17 cellular contexts compared by ENCODE assay signal in genomic region chr9:135275926-135276289, GRCh38.
DNase-seq lines count a peak whose midpoint lies in the region; ATAC-seq, FAIRE-seq and TF ChIP-seq lines count a peak whose summit lies in the region.
"Had no signal": no experiment of that assay in that cellular context is flagged by ENCODE, and none has a peak within 500 bp of the region (broad histone marks: within the 10 kb centered on the region; RNA-seq: fewer than 3 reads in every experiment).

No MANE protein-coding gene starts in this region.

- no peak overlapping the region for H3K9ac ChIP-seq in H9 (ENCODE audit: extremely low read depth, insufficient read length, low read length)
- H3K9ac ChIP-seq in HepG2 (ENCODE audit: insufficient read depth, low read depth, low read length), result no peak overlapping the region

- H4K8ac ChIP-seq in H9 (replicated peaks; ENCODE audit: insufficient read length, low read depth, low read length), result no peak overlapping the region

- H2AFZ ChIP-seq in H9 (ENCODE audit: low read length), result no peak overlapping the region
- no peak overlapping the region for H2AFZ ChIP-seq in HepG2 (ENCODE audit: low read length)

- peaks cover 4 to 7% of the 10 kb centered on the region in 2 experiments; a peak in 1 of 4 replicates for H3K4me1 Mint-ChIP-seq in H9
- no peaks in the 10 kb centered on the region for H3K4me1 Mint-ChIP-seq in neural crest cell
- H3K4me1 Mint-ChIP-seq: CD4-positive, CD25-positive, alpha-beta regulatory T cell; IgD-negative memory B cell had no signal

- no peaks in the 10 kb centered on the region for H3K23me2 ChIP-seq in H9 (ENCODE audit: insufficient read length, low read depth, low read length, poor library complexity, severe bottlenecking)

- POLR2A ChIA-PET in HepG2 (lab: Yijun Ruan, JAX), result no interaction called here

- ATAC-seq in body of pancreas (peak; percentile 39), GM18868 (IDR thresholded peaks at IDR 0.05; ENCODE audit: unreplicated experiment) (no peak), HepG2 (no peak)
- ATAC-seq: A549 had no signal

- no peaks in the 10 kb centered on the region for H3K36me3 ChIP-seq in body of pancreas (replicated peaks in 1 of 2; ENCODE audit: insufficient read depth in 1 of 2, low read depth in 2 of 2)
- H3K36me3 ChIP-seq in stomach, result no peaks in the 10 kb centered on the region
- H3K36me3 ChIP-seq in testis (ENCODE audit: low read depth, missing control alignments), result no peaks in the 10 kb centered on the region
- H3K36me3 ChIP-seq in HepG2 (replicated peaks in 1 of 2; ENCODE audit: control insufficient read depth in 1 of 2, insufficient read depth in 2 of 2, low read length in 2 of 2), result no peaks in the 10 kb centered on the region
- H3K36me3 ChIP-seq: BE2C had no signal

- in situ Hi-C loops in HepG2 (cut with HindIII; ENCODE audit: extremely low pct_ligation_motif_present, low pct_unique_long_range_greater_than_20kb), result no loop called here

- H4K5ac ChIP-seq in H9 (ENCODE audit: insufficient read length, low read depth, low read length), result no peak overlapping the region

- H3K9me3 Mint-ChIP-seq in H9 (0 out of 5 replicates have a peak, but pooled peaks cover 0 to 2% of the 10 kb centered on the region in 2 experiments), neural crest cell (no peaks in the 10 kb centered on the region)
- H3K9me3 Mint-ChIP-seq: CD4-positive, CD25-positive, alpha-beta regulatory T cell; IgD-negative memory B cell had no signal

- no CpG with 5 or more reads among the region's 9 CpGs for WGBS in H9 (ENCODE audit: extremely low coverage, insufficient read length, low lambda C conversion rate)
- 38 to 45% methylated on average over 9 of the region's 9 CpGs for WGBS in body of pancreas, 2 donors
- WGBS in stomach, 5 donors, result 38 to 60% (median 55%) methylated on average over 9 of the region's 9 CpGs
- 90 to 92% methylated on average over 9 of the region's 9 CpGs for WGBS in testis, 2 donors
- WGBS in HepG2 (ENCODE audit: low lambda C conversion rate), result 14% methylated on average over 6 of the region's 9 CpGs

- no peak overlapping the region for H2BK20ac ChIP-seq in H9 (ENCODE audit: low read depth, low read length, poor library complexity, severe bottlenecking)

- BruUV-seq in HepG2 (replicated peaks; lab: Mats Ljungman, UMichigan), result no TSS peak

- H3K9me3 ChIP-seq in H9 (ENCODE audit: control insufficient read depth, low read depth, low read length) (no peaks in the 10 kb centered on the region), body of pancreas (no peaks in the 10 kb centered on the region), stomach (no peaks in the 10 kb centered on the region), testis (no peaks in the 10 kb centered on the region), HepG2 (ENCODE audit: low read length) (no peaks in the 10 kb centered on the region)
- H3K9me3 ChIP-seq: A549, BE2C had no signal

- H2AK5ac ChIP-seq in H9 (ENCODE audit: insufficient read length, low read length), result no peak overlapping the region

- H3K14ac ChIP-seq in H9 (ENCODE audit: insufficient read depth, low read length), result no peak overlapping the region

- no peak overlapping the region for H3K4me3 Mint-ChIP-seq in H9
- H3K4me3 Mint-ChIP-seq in neural crest cell, result no peak overlapping the region
- H3K4me3 Mint-ChIP-seq: CD4-positive, CD25-positive, alpha-beta regulatory T cell; HFFc6; IgD-negative memory B cell had no signal

- no peak overlapping the region for H2BK15ac ChIP-seq in H9 (ENCODE audit: low read depth, low read length)

- H3K79me1 ChIP-seq in H9 (ENCODE audit: insufficient read depth, low read depth, low read length, poor library complexity, severe bottlenecking), result no peaks in the 10 kb centered on the region

- H4K20me1 ChIP-seq in H9 (ENCODE audit: control insufficient read depth, insufficient read depth, insufficient read length) (no peaks in the 10 kb centered on the region), HepG2 (ENCODE audit: insufficient read depth, low read length) (no peaks in the 10 kb centered on the region)

- no peak overlapping the region for H4K91ac ChIP-seq in H9 (ENCODE audit: insufficient read length, low read depth, low read length)

- no peak overlapping the region for H2BK12ac ChIP-seq in H9 (ENCODE audit: insufficient read length, low read depth, low read length)

- H3K27ac Mint-ChIP-seq in H9 (peak overlapping the region in 2 of 3 experiments; percentile 44; a peak in 2 of 7 replicates), neural crest cell (ENCODE audit: unreplicated experiment) (peak overlapping the region; percentile 43)
- H3K27ac Mint-ChIP-seq: CD4-positive, CD25-positive, alpha-beta regulatory T cell; HFFc6 had no signal

- no peak overlapping the region for H2BK5ac ChIP-seq in H9 (ENCODE audit: insufficient read length, low read length)

- H3K4ac ChIP-seq in H9 (ENCODE audit: low read depth, low read length), result no peak overlapping the region

- TF ChIP-seq RAD21 in HepG2 (CRISPR knock-in tag; IDR thresholded peaks at IDR 0.05), result no peak

- no peak overlapping the region for H3K4me2 ChIP-seq in H9 (ENCODE audit: insufficient read depth, insufficient read length, low read length)
- no peak overlapping the region for H3K4me2 ChIP-seq in HepG2 (ENCODE audit: low read depth, low read length)
- H3K4me2 ChIP-seq: A549 had no signal

- no peak for FAIRE-seq in HepG2 (lab: Jason Lieb, UNC)
- FAIRE-seq: A549 had no signal

- CTCF ChIA-PET in HepG2 (lab: Yijun Ruan, JAX; ENCODE audit: low intra/inter-chr PET ratio, low total read pairs), result no interaction called here

- no peak overlapping the region for H3K18ac ChIP-seq in H9 (ENCODE audit: insufficient read length, low read depth, low read length)

- H3K27me3 ChIP-seq in H9 (ENCODE audit: insufficient read depth, low read length), result no peaks in the 10 kb centered on the region
- H3K27me3 ChIP-seq in body of pancreas, result no peaks in the 10 kb centered on the region
- peaks cover 0 to 86% (median 0%) of the 10 kb centered on the region in 3 donors for H3K27me3 ChIP-seq in stomach
- no peaks in the 10 kb centered on the region for H3K27me3 ChIP-seq in testis
- peaks cover 11 to 91% of the 10 kb centered on the region in 2 experiments for H3K27me3 ChIP-seq in HepG2 (ENCODE audit: control insufficient read depth in 1 of 2, insufficient read depth in 2 of 2, low read length in 2 of 2)
- H3K27me3 ChIP-seq: BE2C had no signal

- H3K79me2 ChIP-seq in H9 (ENCODE audit: insufficient read depth, low read length), result no peaks in the 10 kb centered on the region
- no peaks in the 10 kb centered on the region for H3K79me2 ChIP-seq in HepG2 (ENCODE audit: insufficient read depth, low read length)

- H3K27me3 Mint-ChIP-seq in H9 (ENCODE audit: low read depth), result peaks cover 3% of the 10 kb centered on the region
- H3K27me3 Mint-ChIP-seq in neural crest cell (ENCODE audit: low read depth), result no peaks in the 10 kb centered on the region

- TF ChIP-seq CTCF in H9 (conservative IDR thresholded peaks at IDR 0.05) (no peak), body of pancreas (IDR thresholded peaks at IDR 0.05) (no peak), neural crest cell (conservative IDR thresholded peaks at IDR 0.05) (no peak), stomach (IDR thresholded peaks at IDR 0.05) (no peak), testis (IDR thresholded peaks at IDR 0.05) (no peak), HepG2 (CRISPR knock-in tag; IDR thresholded peaks at IDR 0.05) (no peak)

- no peak for TF ChIP-seq EP300 in stomach (IDR thresholded peaks at IDR 0.05)
- TF ChIP-seq EP300 in HepG2 (IDR thresholded peaks at IDR 0.05; ENCODE audit: low read depth in 2 of 2, low read length in 2 of 2), result no peak
- TF ChIP-seq EP300 in HepG2 (CRISPR knock-in tag; IDR thresholded peaks at IDR 0.05; ENCODE audit: borderline replicate concordance), result no peak

- H3K4me3 ChIP-seq in body of pancreas (no peak overlapping the region), stomach (no peak overlapping the region), testis (no peak overlapping the region), HepG2 (replicated peaks in 1 of 3; ENCODE audit: insufficient read depth in 1 of 3, low read depth in 2 of 3, low read length in 3 of 3) (no peak overlapping the region)
- H3K4me3 ChIP-seq: A549 had no signal

- H3K27ac ChIP-seq in H9 (ENCODE audit: insufficient read length, low read depth, low read length) (no peak overlapping the region), body of pancreas (peak overlapping the region; percentile 36 to 69 (median 59)), stomach (peak overlapping the region in 3 of 5 donors; percentile 28 to 69 (median 66)), testis (no peak overlapping the region), HepG2 (ENCODE audit: extremely low read length, insufficient read depth, low read length) (no peak overlapping the region)
- H3K27ac ChIP-seq: A549 had no signal

- no peak for TF ChIP-seq POLR2A in body of pancreas (IDR thresholded peaks at IDR 0.05)
- no peak for TF ChIP-seq POLR2A in stomach (IDR thresholded peaks at IDR 0.05)
- no peak for TF ChIP-seq POLR2A in testis (IDR thresholded peaks at IDR 0.05)
- no peak for TF ChIP-seq POLR2A in HepG2 (IDR thresholded peaks at IDR 0.05; ENCODE audit: insufficient read depth in 1 of 2, low read depth in 2 of 2, low read length in 2 of 2)

- H2BK120ac ChIP-seq in H9 (ENCODE audit: low read depth, low read length, poor library complexity, severe bottlenecking), result no peak overlapping the region

- intact Hi-C loops in body of pancreas (cut with DNase I), result no loop called here
- intact Hi-C loops in stomach (cut with DNase I; ENCODE audit: low total_unique reads), result no loop called here
- intact Hi-C loops in testis (cut with DNase I; ENCODE audit: low total_unique reads), result no loop called here
- intact Hi-C loops in HepG2 (cut with micrococcal nuclease; ENCODE audit: unreplicated experiment), result no loop called here

- H3K23ac ChIP-seq in H9 (ENCODE audit: insufficient read length, low read depth, low read length), result no peak overlapping the region

- DNase-seq in H9 (no peak), body of pancreas (no peak), neural crest cell (ENCODE audit: low read depth, low spot score) (no peak), stomach (no peak), testis (no peak), HepG2 (ENCODE audit: low spot score) (no peak)
- DNase-seq: CD4-positive, CD25-positive, alpha-beta regulatory T cell; DMS53; GF-D8; GOT3; HCEC 1CT; HFFc6; KG1 had no signal

- no peak overlapping the region for H3K56ac ChIP-seq in H9 (ENCODE audit: insufficient read length, low read depth, low read length)

- no peak overlapping the region for H3T11ph ChIP-seq in H9 (ENCODE audit: low read length)

- H3K36me3 Mint-ChIP-seq in H9 (ENCODE audit: insufficient read depth in 1 of 3, low read depth in 3 of 3) (no peaks in the 10 kb centered on the region; a peak in 1 of 7 replicates), neural crest cell (ENCODE audit: low read depth) (no peaks in the 10 kb centered on the region)
- H3K36me3 Mint-ChIP-seq: CD4-positive, CD25-positive, alpha-beta regulatory T cell; IgD-negative memory B cell had no signal

- H3K4me1 ChIP-seq in H9 (ENCODE audit: insufficient read depth, low read length) (no peaks in the 10 kb centered on the region), body of pancreas (peaks cover 24% of the 10 kb centered on the region), stomach (peaks cover 0 to 9% (median 5%) of the 10 kb centered on the region in 4 donors), testis (no peaks in the 10 kb centered on the region), HepG2 (ENCODE audit: insufficient read depth, low read length) (no peaks in the 10 kb centered on the region)
- H3K4me1 ChIP-seq: A549 had no signal

TF ChIP-seq in HepG2, 621 proteins besides CTCF, POLR2A, EP300 and RAD21 (continues in another document):
- TF ChIP-seq ZNF547 (CRISPR knock-in tag; IDR thresholded peaks at IDR 0.05), result no peak

Comparison
In these comparisons a context has a peak if more than half of its experiments do, and no peak if none do; other contexts are left out.
1. H3K27ac ChIP-seq: peak in body of pancreas (4 of 4) and stomach (3 of 5); none in H9 (single experiment), testis (0 of 2) and HepG2 (single experiment).